16 cellular contexts compared by ENCODE assay signal in genomic region chr14:54739514-54739913, GRCh38.
"Had no signal": no experiment of that assay in that cellular context is flagged by ENCODE, and none has a peak within 500 bp of the region (broad histone marks: within the 10 kb centered on the region; RNA-seq: fewer than 3 reads in every experiment).

No MANE protein-coding gene starts in this region.

- H3K27me3 ChIP-seq: dorsolateral prefrontal cortex, heart right ventricle, testis, tibial nerve had no signal

- H3K9me3 Mint-ChIP-seq: central memory CD8-positive, alpha-beta T cell; natural killer cell treated with Interleukin-12 subunit alpha and Interleukin-12 subunit beta and Interleukin-15 and Interleukin-18, amount 100 ng/mL, for 72 hours; stimulated activated memory B cell treated with anti-CD40 and anti-IgM and Interleukin-4, amounts not matched to agents 10 μg/mL and 1 μg/mL and 100 μg/mL, for 72 hours; stimulated activated naive CD8-positive, alpha-beta T cell treated with anti-CD3 and anti-CD28 coated beads, Interleukin-15, amount 100 ng/mL, for 72 hours had no signal

- H3K4me1 Mint-ChIP-seq: central memory CD8-positive, alpha-beta T cell; stimulated activated memory B cell treated with anti-CD40 and anti-IgM and Interleukin-4, amounts not matched to agents 10 μg/mL and 1 μg/mL and 100 μg/mL, for 72 hours had no signal

- H3K9me3 ChIP-seq: heart right ventricle, mucosa of descending colon, testis, tibial nerve had no signal

- H3K4me1 ChIP-seq: parathyroid adenoma, testis had no signal

- H3K4me3 ChIP-seq: dorsolateral prefrontal cortex, heart right ventricle, mucosa of descending colon, testis, tibial nerve had no signal

- H3K27ac ChIP-seq: dorsolateral prefrontal cortex, parathyroid adenoma, testis, tibial nerve had no signal

- H3K27ac Mint-ChIP-seq: natural killer cell treated with Interleukin-12 subunit alpha and Interleukin-12 subunit beta and Interleukin-15 and Interleukin-18, amount 100 ng/mL, for 72 hours; stimulated activated memory B cell treated with anti-CD40 and anti-IgM and Interleukin-4, amounts not matched to agents 10 μg/mL and 1 μg/mL and 100 μg/mL, for 72 hours; stimulated activated naive CD8-positive, alpha-beta T cell treated with anti-CD3 and anti-CD28 coated beads, Interleukin-15, amount 100 ng/mL, for 72 hours had no signal

- H3K9ac ChIP-seq: parathyroid adenoma had no signal

- H3K4me3 Mint-ChIP-seq: central memory CD8-positive, alpha-beta T cell; natural killer cell treated with Interleukin-12 subunit alpha and Interleukin-12 subunit beta and Interleukin-15 and Interleukin-18, amount 100 ng/mL, for 72 hours; stimulated activated memory B cell treated with anti-CD40 and anti-IgM and Interleukin-4, amounts not matched to agents 10 μg/mL and 1 μg/mL and 100 μg/mL, for 72 hours had no signal

- H3K27me3 Mint-ChIP-seq: stimulated activated memory B cell treated with anti-CD40 and anti-IgM and Interleukin-4, amounts not matched to agents 10 μg/mL and 1 μg/mL and 100 μg/mL, for 72 hours had no signal

- H3K36me3 Mint-ChIP-seq: natural killer cell treated with Interleukin-12 subunit alpha and Interleukin-12 subunit beta and Interleukin-15 and Interleukin-18, amount 100 ng/mL, for 72 hours had no signal

- DNase-seq: cortex of kidney; dorsolateral prefrontal cortex; effector CD8-positive, alpha-beta T cell; heart right ventricle; hypothalamus; kidney glomerular epithelial cell; mucosa of descending colon; occipital lobe; stimulated activated CD4-positive, alpha-beta T cell treated with anti-CD3 and anti-CD28 coated beads, Interleukin-4, amount 100 ng/mL, for 1 hour; stimulated activated naive CD8-positive, alpha-beta T cell treated with anti-CD3 and anti-CD28 coated beads, Interleukin-15, amount 100 ng/mL, for 72 hours; testis had no signal

- ATAC-seq: heart right ventricle; mucosa of descending colon; natural killer cell treated with Interleukin-12 subunit alpha and Interleukin-12 subunit beta and Interleukin-15 and Interleukin-18, amount 100 ng/mL, for 72 hours; stimulated activated memory B cell treated with anti-CD40 and anti-IgM and Interleukin-4, amounts not matched to agents 10 μg/mL and 1 μg/mL and 100 μg/mL, for 72 hours; stimulated activated naive CD8-positive, alpha-beta T cell treated with anti-CD3 and anti-CD28 coated beads, Interleukin-15, amount 100 ng/mL, for 72 hours had no signal

- H2AFZ ChIP-seq: parathyroid adenoma had no signal

- H3K79me2 ChIP-seq: parathyroid adenoma had no signal
